ENCODE assay signal across 8 cellular contexts in the genomic region with DNA sequence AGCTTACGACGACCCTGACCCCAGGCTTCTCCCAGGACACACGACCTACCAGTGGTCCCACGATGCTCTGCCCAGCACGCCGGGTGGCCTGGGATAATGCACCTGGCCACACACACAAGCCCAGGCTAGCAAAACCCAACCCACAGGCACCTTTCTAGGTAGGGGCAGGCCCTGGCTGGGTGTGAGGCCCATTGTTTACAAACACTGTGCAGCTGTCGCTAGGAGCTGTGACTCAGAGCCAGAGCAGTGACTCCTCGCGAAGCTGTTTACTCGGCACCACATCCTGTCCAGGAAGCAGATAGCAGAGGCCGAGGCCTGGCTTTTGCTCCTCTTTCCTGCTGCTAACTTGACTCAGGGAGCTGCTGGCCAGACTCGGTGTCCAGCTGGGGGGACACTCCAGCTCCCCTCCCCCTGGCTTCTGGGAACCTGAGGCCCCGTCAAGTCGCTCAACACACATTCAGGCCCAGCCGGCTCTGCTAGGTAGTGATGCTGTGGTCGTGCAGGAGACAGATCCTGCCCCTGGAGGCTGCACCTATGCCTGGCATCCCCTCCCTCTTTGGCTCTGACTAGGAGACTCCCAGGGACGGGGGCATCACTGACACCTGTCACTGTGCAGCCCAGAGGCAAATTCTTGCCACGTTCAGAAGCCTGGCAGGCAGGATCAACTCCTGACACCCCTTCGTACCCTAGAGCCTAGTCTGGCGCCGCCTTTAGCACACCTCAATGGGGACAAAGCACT. TPM values are rescaled to one million over a fixed set of nuclear protein-coding genes. Genes with fewer than 3 reads are reported as not detected.
DNase-seq lines count a peak whose midpoint lies in the region; ATAC-seq and TF ChIP-seq lines count a peak whose summit lies in the region.

No MANE protein-coding gene starts in this region.

- H3K27me3 Mint-ChIP-seq in activated naive CD8-positive, alpha-beta T cell treated with anti-CD3 and anti-CD28 coated beads, Interleukin-2, amount 50 U/mL, for 24 hours: no peaks in the 10 kb centered on the region

- peak overlapping the region; percentile 49 for H3K27ac ChIP-seq in KOPT-K1 (ENCODE audit: low read depth, low read length, poor library complexity, severe bottlenecking)
- peak overlapping the region; percentile 83 to 97 (median 92) for H3K27ac ChIP-seq in heart left ventricle
- H3K27ac ChIP-seq in vagina: peak overlapping the region; percentile 85

- peak in 1 of 2 donors; percentile 52 for TF ChIP-seq POLR2A in heart left ventricle (IDR thresholded peaks at IDR 0.05)
- no peak for TF ChIP-seq POLR2A in vagina (IDR thresholded peaks at IDR 0.05)

- DNase-seq in Daoy (ENCODE audit: low read depth): peak; percentile 98
- DNase-seq in SW480 (ENCODE audit: low spot score): peak; percentile 98
- peak; percentile 81 for DNase-seq in activated naive CD8-positive, alpha-beta T cell treated with anti-CD3 and anti-CD28 coated beads, Interleukin-2, amount 50 U/mL, for 24 hours
- DNase-seq in heart left ventricle: peak; percentile 88 to 95 (median 91)
- peak; percentile 97 for DNase-seq in pulmonary artery endothelial cell (ENCODE audit: low read depth, low spot score)
- DNase-seq in vagina (ENCODE audit: extremely low spot score in 2 of 2): no peak

- ATAC-seq in GM21737 (IDR thresholded peaks at IDR 0.05; ENCODE audit: unreplicated experiment): peak; percentile 77
- ATAC-seq in activated naive CD8-positive, alpha-beta T cell treated with anti-CD3 and anti-CD28 coated beads, Interleukin-2, amount 50 U/mL, for 24 hours: peak; percentile 90
- ATAC-seq in heart left ventricle: peak; percentile 85 to 94 (median 90)

- peaks cover 11% of the 10 kb centered on the region for H3K36me3 Mint-ChIP-seq in activated naive CD8-positive, alpha-beta T cell treated with anti-CD3 and anti-CD28 coated beads, Interleukin-2, amount 50 U/mL, for 24 hours (ENCODE audit: low read depth)

- intact Hi-C loops in heart left ventricle (cut with DNase I) (loop anchor here in 2 of 10 donors (1.0 to 2.0 kb wide), 2 partner anchors 17 to 20 kb away; no protein-coding TSS in a partner anchor), vagina (cut with DNase I) (no loop called here)

- no peaks in the 10 kb centered on the region for H3K9me3 ChIP-seq in KOPT-K1 (ENCODE audit: insufficient read depth, low read length, poor library complexity, severe bottlenecking)
- H3K9me3 ChIP-seq in heart left ventricle: no peaks in the 10 kb centered on the region
- H3K9me3 ChIP-seq in vagina: no peaks in the 10 kb centered on the region

- peak overlapping the region; percentile 44 for H3K4me3 Mint-ChIP-seq in activated naive CD8-positive, alpha-beta T cell treated with anti-CD3 and anti-CD28 coated beads, Interleukin-2, amount 50 U/mL, for 24 hours

- no peaks in the 10 kb centered on the region for H3K27me3 ChIP-seq in heart left ventricle
- no peaks in the 10 kb centered on the region for H3K27me3 ChIP-seq in vagina

- WGBS in heart left ventricle, 4 donors: 15 to 21% (median 18%) methylated on average over 9 to 21 of the region's 21 CpGs

- peak overlapping the region in 1 of 12 donors; percentile 7 for H3K4me3 ChIP-seq in heart left ventricle
- peak overlapping the region in 1 of 2 donors; percentile 5 for H3K4me3 ChIP-seq in vagina

- H3K4me1 Mint-ChIP-seq in activated naive CD8-positive, alpha-beta T cell treated with anti-CD3 and anti-CD28 coated beads, Interleukin-2, amount 50 U/mL, for 24 hours: peaks cover 78% of the 10 kb centered on the region

- no peaks in the 10 kb centered on the region for H3K9me3 Mint-ChIP-seq in activated naive CD8-positive, alpha-beta T cell treated with anti-CD3 and anti-CD28 coated beads, Interleukin-2, amount 50 U/mL, for 24 hours

- peak overlapping the region; percentile 96 for H3K27ac Mint-ChIP-seq in activated naive CD8-positive, alpha-beta T cell treated with anti-CD3 and anti-CD28 coated beads, Interleukin-2, amount 50 U/mL, for 24 hours

- H3K4me1 ChIP-seq in heart left ventricle: peaks cover 25 to 85% (median 56%) of the 10 kb centered on the region in 12 donors
- H3K4me1 ChIP-seq in vagina: peaks cover 66% of the 10 kb centered on the region

- TF ChIP-seq CTCF in heart left ventricle (IDR thresholded peaks at IDR 0.05): no peak
- TF ChIP-seq CTCF in vagina (IDR thresholded peaks at IDR 0.05): no peak

- H3K36me3 ChIP-seq in KOPT-K1 (ENCODE audit: insufficient read depth, low read length): no peaks in the 10 kb centered on the region; the same call in 1 of the 2 replicates
- H3K36me3 ChIP-seq in heart left ventricle: no peaks in the 10 kb centered on the region
- H3K36me3 ChIP-seq in vagina: no peaks in the 10 kb centered on the region

RNA-seq across cellular contexts. Expression of gene RALGDS, which starts 12.8 kb away (rescaled TPM):
- total RNA-seq in Daoy (2014; rRNA removed; shearing (Covaris generic)): 21.5 and 21.8 TPM in 2 replicates
- total RNA-seq in heart left ventricle (10 to 100 TPM; 17.8 to 70.1 (median 26.6) TPM), pulmonary artery endothelial cell (30.4 and 34.6 TPM in 2 replicates), vagina (85.0 TPM)
- polyA plus RNA-seq in heart left ventricle: 10 to 100 TPM; 18.3 to 24.8 TPM

RNA-seq across cellular contexts. Expression of gene GBGT1, which starts 29.9 kb away (rescaled TPM):
- total RNA-seq in Daoy (2014; rRNA removed; shearing (Covaris generic)): 6.4 and 13.9 TPM in 2 replicates
- total RNA-seq in heart left ventricle (10 to 100 TPM in 2 of 9 donors, 1 to 10 TPM in 7; 4.6 to 22.5 (median 7.1) TPM), pulmonary artery endothelial cell (17.3 and 21.5 TPM in 2 replicates), vagina (27.0 TPM)
- polyA plus RNA-seq in heart left ventricle: 1 to 10 TPM; 5.4 to 7.0 TPM

Comparison
In these comparisons a context has a peak if more than half of its experiments do, and no peak if none do; other contexts are left out.
1. DNase-seq: peak in Daoy (single experiment), SW480 (single experiment), activated naive CD8-positive, alpha-beta T cell treated with anti-CD3 and anti-CD28 coated beads, Interleukin-2, amount 50 U/mL, for 24 hours (single experiment), heart left ventricle (5 of 5) and pulmonary artery endothelial cell (single experiment); none in vagina (0 of 2).
2. Peak in every context shown above with its lines, with median percentiles within 50 percentile points of each other: ATAC-seq and H3K27ac ChIP-seq.